ENCODE assay signal across 10 cellular contexts in the genomic region with DNA sequence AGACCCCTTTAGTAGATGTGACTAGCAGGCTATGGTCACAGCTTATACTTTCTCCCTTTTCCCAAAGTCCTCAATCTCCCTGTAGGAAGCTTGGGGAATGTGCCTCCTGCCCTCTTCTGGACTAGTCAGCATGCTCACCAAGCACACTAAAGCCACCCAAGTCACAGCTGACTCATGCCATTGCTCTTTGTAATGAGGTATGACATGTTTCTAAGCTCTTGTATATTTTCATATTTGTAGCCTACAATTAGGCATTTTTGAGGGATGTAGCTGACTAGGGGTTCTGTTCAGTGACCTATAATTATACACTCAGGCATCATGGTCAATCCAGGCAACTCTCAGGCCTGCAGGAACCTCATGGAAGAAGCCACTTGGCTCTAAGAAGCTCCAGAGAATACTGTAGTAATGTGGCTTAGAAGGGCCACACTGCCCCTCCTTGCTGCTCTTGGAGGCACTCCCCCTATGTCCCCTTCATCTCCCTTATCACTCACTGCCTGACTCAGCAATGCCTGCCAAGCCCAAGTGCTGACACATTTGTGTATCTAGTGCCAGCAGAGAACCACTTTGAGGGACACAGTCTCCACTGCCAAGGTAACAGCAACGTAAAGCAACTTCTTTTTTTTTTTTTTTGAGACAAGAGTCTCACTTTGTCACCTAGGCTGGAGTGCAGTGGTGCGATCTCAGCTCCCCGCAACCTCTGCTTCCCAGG.
DNase-seq lines count a peak whose midpoint lies in the region; ATAC-seq and TF ChIP-seq lines count a peak whose summit lies in the region.
"Had no signal": no experiment of that assay in that cellular context is flagged by ENCODE, and none has a peak within 500 bp of the region (broad histone marks: within the 10 kb centered on the region; RNA-seq: fewer than 3 reads in every experiment).

No MANE protein-coding gene starts in this region.

- POLR2A ChIA-PET in RWPE1 (lab: Yijun Ruan, JAX; ENCODE audit: low non-redundant PET), result interaction anchor here (0.7 to 0.9 kb wide), 2 partner anchors 42 to 80 kb away, joined by 3 to 7 read pairs; a partner anchor contains a TSS

- DNase-seq in EL (peak; percentile 91), RWPE1 (ENCODE audit: low spot score) (peak; percentile 38), fibroblast of peridontal ligament (ENCODE audit: extremely low read depth) (peak; percentile 89), psoas muscle (peak in 1 of 2 donors; percentile 34), NCI-H524 (lab: John Stamatoyannopoulos, UW) (no peak)
- DNase-seq: activated gamma-delta T cell treated with Interleukin-2 at 50 U/mL for 16 hours; stimulated activated naive CD4-positive, alpha-beta T cell had no signal

- CTCF ChIA-PET in RWPE1 (lab: Yijun Ruan, JAX), result interaction anchor here (0.5 to 1.2 kb wide), 4 partner anchors 23 to 142 kb away, joined by 3 to 5 read pairs (median 3); no protein-coding TSS in a partner anchor

- no peaks in the 10 kb centered on the region for H3K36me3 ChIP-seq in psoas muscle (ENCODE audit: insufficient read depth in 1 of 2, low read depth in 1 of 2)

- WGBS in psoas muscle, 3 donors, result 72 to 88% (median 72%) methylated on average over 3 of the region's 3 CpGs

- no peak overlapping the region for H3K4me3 ChIP-seq in psoas muscle

- peaks cover 30% of the 10 kb centered on the region for H3K4me1 ChIP-seq in psoas muscle

- no peaks in the 10 kb centered on the region for H3K27me3 ChIP-seq in psoas muscle (ENCODE audit: insufficient read depth in 3 of 3, low read length in 2 of 3)

- ATAC-seq in psoas muscle (peak; percentile 66 to 79 (median 78)), GM21447 (IDR thresholded peaks at IDR 0.05; ENCODE audit: unreplicated experiment) (no peak), HG02852 (IDR thresholded peaks at IDR 0.05; ENCODE audit: unreplicated experiment) (no peak), GM19467 (IDR thresholded peaks at IDR 0.05; ENCODE audit: unreplicated experiment) (no peak)

- TF ChIP-seq CTCF in RWPE1 (conservative IDR thresholded peaks at IDR 0.05; ENCODE audit: low read depth) (no peak), psoas muscle (IDR thresholded peaks at IDR 0.05) (peak; percentile 14)

- H3K27ac ChIP-seq in RWPE1, result peak overlapping the region; percentile 49
- H3K27ac ChIP-seq in psoas muscle, result peak overlapping the region; percentile 60

- intact Hi-C loops in psoas muscle (cut with DNase I), result loop anchor here in 1 of 2 donors (5.0 kb wide), 1 partner anchor 36 kb away; no protein-coding TSS in a partner anchor

- no peaks in the 10 kb centered on the region for H3K9me3 ChIP-seq in psoas muscle

Comparison
In these comparisons a context has a peak if more than half of its experiments do, and no peak if none do; other contexts are left out.
1. DNase-seq: peak in EL (single experiment), RWPE1 (single experiment) and fibroblast of peridontal ligament (single experiment); none in NCI-H524 (0 of 2).
2. ATAC-seq: peak in psoas muscle (4 of 4); none in GM21447 (single experiment), HG02852 (single experiment) and GM19467 (single experiment).